8 cellular contexts compared by ENCODE assay signal in the genomic region with DNA sequence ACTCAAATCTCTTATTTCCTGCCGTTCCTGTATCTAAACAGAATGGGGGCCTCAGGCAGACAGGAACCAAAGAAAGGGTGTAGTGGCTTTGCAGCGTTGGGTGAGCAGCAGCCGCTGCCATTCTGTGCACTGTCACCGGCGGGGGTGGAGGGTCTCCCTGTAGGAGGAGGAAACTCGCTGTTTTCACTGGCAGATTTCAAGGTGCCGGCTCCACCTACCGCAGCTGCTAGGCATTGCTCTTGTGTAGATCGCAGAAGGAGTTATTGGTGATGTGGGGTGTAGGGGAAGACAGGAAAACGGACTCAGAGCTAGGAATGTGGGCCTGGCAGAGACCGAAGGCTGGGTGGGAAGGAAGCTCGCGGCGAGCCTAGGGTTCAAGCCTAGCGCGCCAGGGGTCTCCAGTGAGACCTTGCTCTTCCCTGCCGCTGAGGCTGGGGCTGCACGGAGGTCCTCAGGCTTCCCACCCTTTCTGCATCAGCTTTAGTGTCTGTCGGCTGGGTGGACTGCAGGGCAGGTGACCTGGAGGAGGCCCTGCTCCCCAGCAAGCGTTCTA. TPM values are rescaled to one million over a fixed set of nuclear protein-coding genes. Genes with fewer than 3 reads are reported as not detected.
DNase-seq lines count a peak whose midpoint lies in the region; ATAC-seq and TF ChIP-seq lines count a peak whose summit lies in the region.

No MANE protein-coding gene starts in this region.

- no peak overlapping the region for H3K27ac ChIP-seq in HEK293 (ENCODE audit: extremely low read depth, low read depth, low read length)

- no peaks in the 10 kb centered on the region for H3K9me3 Mint-ChIP-seq in activated CD4-positive, alpha-beta memory T cell treated with anti-CD3 and anti-CD28 coated beads, Interleukin-2, amount 10 ng/mL, durations not matched to agents 7 days and 5 days
- no peaks in the 10 kb centered on the region for H3K9me3 Mint-ChIP-seq in memory B cell

- DNase-seq in Ammon's horn (ENCODE audit: low spot score) (peak; percentile 84), NCI-H69 (lab: John Stamatoyannopoulos, UW) (peak; percentile 96), memory B cell (ENCODE audit: low spot score in 2 of 2) (peak; percentile 14 to 21)
- peak; percentile 41 for DNase-seq in activated CD4-positive, alpha-beta memory T cell treated with anti-CD3 and anti-CD28 coated beads, Interleukin-2, amount 10 ng/mL, durations not matched to agents 7 days and 5 days
- peak; percentile 22 for DNase-seq in effector CD4-positive, alpha-beta T cell
- peak; percentile 35 to 60 (median 45) for DNase-seq in stimulated activated CD4-positive, alpha-beta T cell treated with anti-CD3 and anti-CD28 coated beads, TNF-alpha, amount 100 ng/mL, for 4 hours (ENCODE audit: low read depth in 3 of 3)

- no peaks in the 10 kb centered on the region for H3K36me3 ChIP-seq in HEK293 (ENCODE audit: control insufficient read depth in 2 of 2, insufficient read depth in 1 of 2, low read length in 2 of 2)

- POLR2A ChIA-PET in HEK293 (lab: Yijun Ruan, JAX), result interaction anchor here (0.6 to 1.0 kb wide), 3 partner anchors 250 to 351 kb away, joined by 3 to 7 read pairs (median 4); no protein-coding TSS in a partner anchor
- POLR2A ChIA-PET in activated CD4-positive, alpha-beta memory T cell treated with anti-CD3 and anti-CD28 coated beads, Interleukin-2, amount 10 ng/mL, durations not matched to agents 7 days and 5 days (lab: Charles Lee), result no interaction called here

- H3K27me3 Mint-ChIP-seq in activated CD4-positive, alpha-beta memory T cell treated with anti-CD3 and anti-CD28 coated beads, Interleukin-2, amount 10 ng/mL, durations not matched to agents 7 days and 5 days, result peaks cover 14% of the 10 kb centered on the region
- peaks cover 13% of the 10 kb centered on the region for H3K27me3 Mint-ChIP-seq in memory B cell

- no peaks in the 10 kb centered on the region for H3K9me3 ChIP-seq in HEK293 (ENCODE audit: control insufficient read depth, insufficient read depth, low read depth, low read length)

- no peak overlapping the region for H3K27ac Mint-ChIP-seq in activated CD4-positive, alpha-beta memory T cell treated with anti-CD3 and anti-CD28 coated beads, Interleukin-2, amount 10 ng/mL, durations not matched to agents 7 days and 5 days
- H3K27ac Mint-ChIP-seq in memory B cell, result peak overlapping the region; percentile 69

- H3K4me1 ChIP-seq in HEK293 (ENCODE audit: control insufficient read depth, insufficient read depth, low read length), result peaks cover 6% of the 10 kb centered on the region; the same call in 1 of the 2 replicates

- H3K36me3 Mint-ChIP-seq in activated CD4-positive, alpha-beta memory T cell treated with anti-CD3 and anti-CD28 coated beads, Interleukin-2, amount 10 ng/mL, durations not matched to agents 7 days and 5 days (ENCODE audit: low read depth), result peaks cover 3% of the 10 kb centered on the region
- H3K36me3 Mint-ChIP-seq in memory B cell, result no peaks in the 10 kb centered on the region

- ATAC-seq in memory B cell (ENCODE audit: low read depth) (peak; percentile 76), GM21786 (IDR thresholded peaks at IDR 0.05; ENCODE audit: unreplicated experiment) (no peak)

- H3K4me3 Mint-ChIP-seq in activated CD4-positive, alpha-beta memory T cell treated with anti-CD3 and anti-CD28 coated beads, Interleukin-2, amount 10 ng/mL, durations not matched to agents 7 days and 5 days, result no peak overlapping the region
- peak overlapping the region; percentile 43 for H3K4me3 Mint-ChIP-seq in memory B cell

- H3K4me1 Mint-ChIP-seq in activated CD4-positive, alpha-beta memory T cell treated with anti-CD3 and anti-CD28 coated beads, Interleukin-2, amount 10 ng/mL, durations not matched to agents 7 days and 5 days, result peaks cover 14% of the 10 kb centered on the region
- peaks cover 12% of the 10 kb centered on the region for H3K4me1 Mint-ChIP-seq in memory B cell

- no peak overlapping the region for H3K4me3 ChIP-seq in HEK293 (ENCODE audit: low read depth, low read length)

- CTCF ChIA-PET in HEK293 (lab: Yijun Ruan, JAX), result interaction anchor here (0.5 to 2.1 kb wide), 23 partner anchors 9 to 696 kb away, joined by 3 to 16 read pairs (median 4); no protein-coding TSS in a partner anchor
- CTCF ChIA-PET in activated CD4-positive, alpha-beta memory T cell treated with anti-CD3 and anti-CD28 coated beads, Interleukin-2, amount 10 ng/mL, durations not matched to agents 7 days and 5 days (lab: Charles Lee), result interaction anchor here (0.5 kb wide), 2 partner anchors 107 to 262 kb away, joined by 3 to 6 read pairs; no protein-coding TSS in a partner anchor

- TF ChIP-seq CTCF in HEK293 (tag by site-specific recombination; IDR thresholded peaks at IDR 0.05), result peak; percentile 94

TF ChIP-seq in HEK293, 187 proteins besides CTCF, POLR2A, EP300 and RAD21 (continues in another document):
- TF ChIP-seq ZNF48 (tag by site-specific recombination; IDR thresholded peaks at IDR 0.05), result no peak
- no peak for TF ChIP-seq ZNF501 (tag by site-specific recombination; IDR thresholded peaks at IDR 0.05)
- TF ChIP-seq ZNF366 (tag by site-specific recombination; conservative IDR thresholded peaks at IDR 0.05), result peak; percentile 44; the same call in 1 of the 2 replicates
- no peak for TF ChIP-seq ZNF175 (tag by site-specific recombination; IDR thresholded peaks at IDR 0.05)
- TF ChIP-seq ZSCAN16 (tag by site-specific recombination; IDR thresholded peaks at IDR 0.05), result no peak
- peak; percentile 77 for TF ChIP-seq ZNF600 (tag by site-specific recombination; IDR thresholded peaks at IDR 0.05)
- 0 out of 2 replicates have a peak, but pooled peaks have one; percentile 14 for TF ChIP-seq ZBTB48 (tag by site-specific recombination; IDR thresholded peaks at IDR 0.05)
- no peak for TF ChIP-seq SP7 (tag by site-specific recombination; IDR thresholded peaks at IDR 0.05)
- TF ChIP-seq ZNF23 (tag by site-specific recombination; IDR thresholded peaks at IDR 0.05; ENCODE audit: borderline replicate concordance), result no peak
- no peak for TF ChIP-seq ZNF416 (tag by site-specific recombination; IDR thresholded peaks at IDR 0.05)
- no peak for TF ChIP-seq ZNF544 (tag by site-specific recombination; IDR thresholded peaks at IDR 0.05)
- peak; percentile 60 for TF ChIP-seq ZNF692 (tag by site-specific recombination; IDR thresholded peaks at IDR 0.05)
- peak; percentile 64; the same call in 1 of the 2 replicates for TF ChIP-seq TRIM28 (IDR thresholded peaks at IDR 0.05; ENCODE audit: borderline replicate concordance, low read length)
- peak; percentile 100 for TF ChIP-seq ZBTB17 (tag by site-specific recombination; IDR thresholded peaks at IDR 0.05)
- TF ChIP-seq ZNF768 (tag by site-specific recombination; IDR thresholded peaks at IDR 0.05), result no peak
- no peak; the same call in 1 of the 2 replicates for TF ChIP-seq FEZF1 (tag by site-specific recombination; IDR thresholded peaks at IDR 0.05)
- TF ChIP-seq ZFP37 (tag by site-specific recombination; IDR thresholded peaks at IDR 0.05), result no peak
- no peak for TF ChIP-seq MEIS1 (CRISPR knock-in tag; IDR thresholded peaks at IDR 0.05; ENCODE audit: borderline replicate concordance)
- peak; percentile 73; the same call in 1 of the 2 replicates for TF ChIP-seq PATZ1 (tag by site-specific recombination; IDR thresholded peaks at IDR 0.05)
- TF ChIP-seq ZNF37A (tag by site-specific recombination; IDR thresholded peaks at IDR 0.05), result no peak
- TF ChIP-seq ZNF76 (tag by site-specific recombination; IDR thresholded peaks at IDR 0.05; ENCODE audit: borderline replicate concordance, low read depth), result no peak
- no peak for TF ChIP-seq ZNF785 (tag by site-specific recombination; IDR thresholded peaks at IDR 0.05)
- no peak for TF ChIP-seq ZNF140 (tag by site-specific recombination; IDR thresholded peaks at IDR 0.05)
- no peak for TF ChIP-seq ZNF776 (tag by site-specific recombination; IDR thresholded peaks at IDR 0.05; ENCODE audit: borderline replicate concordance)
- no peak for TF ChIP-seq ZNF335 (tag by site-specific recombination; conservative IDR thresholded peaks at IDR 0.05)
- no peak for TF ChIP-seq ZNF155 (tag by site-specific recombination; IDR thresholded peaks at IDR 0.05)
- TF ChIP-seq ZBTB1 (tag by site-specific recombination; IDR thresholded peaks at IDR 0.05), result no peak

RNA-seq across cellular contexts. Expression of gene ATP5PO, which starts 20.8 kb away (rescaled TPM):
- 100 to 1,000 TPM; 193 to 196 TPM for total RNA-seq in activated CD4-positive, alpha-beta memory T cell treated with anti-CD3 and anti-CD28 coated beads, Interleukin-2, amount 10 ng/mL, durations not matched to agents 7 days and 5 days

Comparison
In these comparisons a context has a peak if more than half of its experiments do, and no peak if none do; other contexts are left out.
1. DNase-seq: peak in every context shown above with its lines; median percentile 96 in NCI-H69; 84 in Ammon's horn; 45 in stimulated activated CD4-positive, alpha-beta T cell treated with anti-CD3 and anti-CD28 coated beads, TNF-alpha, amount 100 ng/mL, for 4 hours; 41 in activated CD4-positive, alpha-beta memory T cell treated with anti-CD3 and anti-CD28 coated beads, Interleukin-2, amount 10 ng/mL, durations not matched to agents 7 days and 5 days; 22 in effector CD4-positive, alpha-beta T cell; 18 in memory B cell.